9 cellular contexts compared by ENCODE assay signal in the genomic region with DNA sequence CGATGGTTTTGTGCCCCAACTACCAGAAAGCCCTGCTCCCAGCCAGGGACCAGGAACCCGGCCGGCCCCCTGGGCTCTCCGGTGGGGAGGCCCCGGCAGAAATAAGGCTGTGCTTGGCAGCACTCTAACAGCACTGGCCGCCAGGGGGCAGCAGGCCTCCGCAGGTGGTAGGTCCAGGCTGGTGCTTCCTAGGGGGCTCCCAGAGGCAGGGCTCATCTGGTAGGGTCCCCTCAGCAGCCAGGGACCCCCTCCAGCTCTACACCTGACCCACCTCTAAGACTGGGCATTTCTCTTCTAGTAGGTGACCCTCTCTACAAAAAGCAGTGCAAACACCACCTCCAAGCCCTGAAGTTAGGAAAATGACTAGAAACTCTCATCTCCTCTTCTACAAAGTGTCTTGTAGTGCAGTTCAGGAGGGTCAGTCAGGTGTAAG.
DNase-seq lines count a peak whose midpoint lies in the region; ATAC-seq and TF ChIP-seq lines count a peak whose summit lies in the region.
"Had no signal": no experiment of that assay in that cellular context is flagged by ENCODE, and none has a peak within 500 bp of the region (broad histone marks: within the 10 kb centered on the region; RNA-seq: fewer than 3 reads in every experiment).

No MANE protein-coding gene starts in this region.

- H3K36me3 ChIP-seq in cardiac muscle cell, result no peaks in the 10 kb centered on the region
- peaks cover 0 to 31% of the 10 kb centered on the region in 2 donors for H3K36me3 ChIP-seq in vagina

- H3K27ac Mint-ChIP-seq in activated naive CD4-positive, alpha-beta T cell treated with anti-CD3 and anti-CD28 coated beads, Interleukin-2, amount 50 U/mL, for 72 hours, result peak overlapping the region; percentile 38 to 69

- TF ChIP-seq CTCF in cardiac muscle cell (IDR thresholded peaks at IDR 0.05; ENCODE audit: low read depth, low read length) (peak; percentile 91), vagina (IDR thresholded peaks at IDR 0.05) (peak; percentile 94 to 97 (median 94))

- H3K27ac ChIP-seq in cardiac muscle cell (no peak overlapping the region), vagina (peak overlapping the region; percentile 60)
- H3K27ac ChIP-seq: epithelial cell of prostate had no signal

- H3K36me3 Mint-ChIP-seq in activated naive CD4-positive, alpha-beta T cell treated with anti-CD3 and anti-CD28 coated beads, Interleukin-2, amount 50 U/mL, for 72 hours, result peaks cover 0 to 6% of the 10 kb centered on the region in 2 donors

- H3K9me3 ChIP-seq in cardiac muscle cell (ENCODE audit: low read depth), result no peaks in the 10 kb centered on the region
- H3K9me3 ChIP-seq in vagina, result no peaks in the 10 kb centered on the region

- peak; percentile 73 for ATAC-seq in GM21526 (IDR thresholded peaks at IDR 0.05; ENCODE audit: low FRiP score, unreplicated experiment)
- ATAC-seq in activated naive CD4-positive, alpha-beta T cell treated with anti-CD3 and anti-CD28 coated beads, Interleukin-2, amount 50 U/mL, for 72 hours, result peak; percentile 67 to 78

- intact Hi-C loops in vagina (cut with DNase I), result loop anchor here (2.0 to 10.0 kb wide), 2 partner anchors 101 to 195 kb away; a partner anchor contains a TSS

- H3K9me3 Mint-ChIP-seq in activated naive CD4-positive, alpha-beta T cell treated with anti-CD3 and anti-CD28 coated beads, Interleukin-2, amount 50 U/mL, for 72 hours, result no peaks in the 10 kb centered on the region

- DNase-seq in DMS79 (lab: John Stamatoyannopoulos, UW) (peak; percentile 23), KBM-7 (peak; percentile 64), SKM-1 (lab: John Stamatoyannopoulos, UW; ENCODE audit: unreplicated experiment) (peak; percentile 52), cardiac muscle cell (ENCODE audit: low read depth in 1 of 2, low spot score in 1 of 2) (peak; percentile 75 to 83), renal cortical epithelial cell (ENCODE audit: low read depth) (peak; percentile 27), vagina (ENCODE audit: extremely low spot score in 2 of 2) (no peak)
- peak; percentile 52 to 87 for DNase-seq in activated naive CD4-positive, alpha-beta T cell treated with anti-CD3 and anti-CD28 coated beads, Interleukin-2, amount 50 U/mL, for 72 hours (ENCODE audit: low spot score in 2 of 2)

- H3K27me3 ChIP-seq in cardiac muscle cell (no peaks in the 10 kb centered on the region), vagina (no peaks in the 10 kb centered on the region)

- TF ChIP-seq POLR2A in vagina (IDR thresholded peaks at IDR 0.05), result no peak

- in situ Hi-C loops in KBM-7 (cut with MboI; ENCODE audit: low pct_unique_long_range_greater_than_20kb, low sequenced_read_pairs), result loop anchor here (10.0 kb wide), 1 partner anchor 191 kb away; no protein-coding TSS in a partner anchor

- H3K4me1 ChIP-seq in cardiac muscle cell (ENCODE audit: low read depth) (no peaks in the 10 kb centered on the region), vagina (peaks cover 58% of the 10 kb centered on the region)

- H3K4me3 ChIP-seq in cardiac muscle cell (no peak overlapping the region), vagina (no peak overlapping the region)

Comparison
In these comparisons a context has a peak if more than half of its experiments do, and no peak if none do; other contexts are left out.
1. DNase-seq: peak in DMS79 (single experiment), KBM-7 (single experiment), SKM-1 (single experiment), activated naive CD4-positive, alpha-beta T cell treated with anti-CD3 and anti-CD28 coated beads, Interleukin-2, amount 50 U/mL, for 72 hours (2 of 2), cardiac muscle cell (2 of 2) and renal cortical epithelial cell (single experiment); none in vagina (0 of 2).